Comparison of ENCODE assay signal across 2 cellular contexts in the genomic region with DNA sequence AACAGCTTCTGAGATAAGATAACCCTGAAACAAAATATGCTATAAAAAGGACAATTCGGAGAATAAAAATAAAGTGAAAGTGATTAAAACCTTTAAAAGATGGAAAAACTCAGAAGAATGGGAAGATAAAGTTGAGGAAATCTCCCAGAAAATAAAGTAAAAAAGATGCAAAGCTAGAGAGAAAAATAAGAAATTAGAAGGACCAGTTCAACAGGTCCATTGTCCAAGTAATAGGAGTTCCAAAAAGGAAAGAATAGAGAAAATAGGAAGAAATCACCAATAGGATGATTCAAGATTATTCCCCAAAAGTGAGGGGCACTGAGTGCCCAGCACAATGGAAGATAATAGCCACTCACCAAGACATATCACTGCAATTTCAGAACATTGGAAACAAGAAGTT.
TF ChIP-seq lines count a peak whose summit lies in the region.

No MANE protein-coding gene starts in this region.

TF ChIP-seq in HEK293, 187 proteins besides CTCF, POLR2A, EP300 and RAD21:
- no peak for TF ChIP-seq ZNF175 (tag by site-specific recombination; IDR thresholded peaks at IDR 0.05)
- TF ChIP-seq ZNF391 (tag by site-specific recombination; IDR thresholded peaks at IDR 0.05; ENCODE audit: borderline replicate concordance, low read depth), result no peak
- no peak for TF ChIP-seq KLF16 (tag by site-specific recombination; IDR thresholded peaks at IDR 0.05)
- TF ChIP-seq ZBTB7A (tag by site-specific recombination; IDR thresholded peaks at IDR 0.05; ENCODE audit: low read depth), result no peak
- no peak for TF ChIP-seq ZFP3 (tag by site-specific recombination; IDR thresholded peaks at IDR 0.05; ENCODE audit: low read depth)
- TF ChIP-seq SCRT1 (tag by site-specific recombination; IDR thresholded peaks at IDR 0.05; ENCODE audit: borderline replicate concordance), result peak; percentile 84; the same call in 1 of the 2 replicates
- TF ChIP-seq, protein P1, sequence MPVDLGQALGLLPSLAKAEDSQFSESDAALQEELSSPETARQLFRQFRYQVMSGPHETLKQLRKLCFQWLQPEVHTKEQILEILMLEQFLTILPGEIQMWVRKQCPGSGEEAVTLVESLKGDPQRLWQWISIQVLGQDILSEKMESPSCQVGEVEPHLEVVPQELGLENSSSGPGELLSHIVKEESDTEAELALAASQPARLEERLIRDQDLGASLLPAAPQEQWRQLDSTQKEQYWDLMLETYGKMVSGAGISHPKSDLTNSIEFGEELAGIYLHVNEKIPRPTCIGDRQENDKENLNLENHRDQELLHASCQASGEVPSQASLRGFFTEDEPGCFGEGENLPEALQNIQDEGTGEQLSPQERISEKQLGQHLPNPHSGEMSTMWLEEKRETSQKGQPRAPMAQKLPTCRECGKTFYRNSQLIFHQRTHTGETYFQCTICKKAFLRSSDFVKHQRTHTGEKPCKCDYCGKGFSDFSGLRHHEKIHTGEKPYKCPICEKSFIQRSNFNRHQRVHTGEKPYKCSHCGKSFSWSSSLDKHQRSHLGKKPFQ (tag by site-specific recombination; IDR thresholded peaks at IDR 0.05), result no peak
- no peak for TF ChIP-seq ZBTB21 (tag by site-specific recombination; IDR thresholded peaks at IDR 0.05)
- TF ChIP-seq SCRT2 (tag by site-specific recombination; IDR thresholded peaks at IDR 0.05), result peak; percentile 78
- no peak for TF ChIP-seq OSR2 (tag by site-specific recombination; IDR thresholded peaks at IDR 0.05)
- TF ChIP-seq ZNF473 (tag by site-specific recombination; IDR thresholded peaks at IDR 0.05), result no peak
- TF ChIP-seq ZNF341 (tag by site-specific recombination; IDR thresholded peaks at IDR 0.05; ENCODE audit: low read depth), result no peak
- no peak for TF ChIP-seq ZNF350 (tag by site-specific recombination; IDR thresholded peaks at IDR 0.05)
- no peak for TF ChIP-seq ZNF292 (tag by site-specific recombination; IDR thresholded peaks at IDR 0.05; ENCODE audit: borderline replicate concordance, low read depth)
TF ChIP-seq in HEK293: peak in this region for 2.

TF ChIP-seq in H1, 55 proteins besides CTCF, POLR2A, EP300 and RAD21:
- no peak for TF ChIP-seq TEAD4 (IDR thresholded peaks at IDR 0.05; ENCODE audit: low read depth, low read length)
- TF ChIP-seq RXRA (IDR thresholded peaks at IDR 0.05; ENCODE audit: insufficient read depth, low read depth, low read length), result no peak
- no peak for TF ChIP-seq JUND (IDR thresholded peaks at IDR 0.05; ENCODE audit: low read length)
- TF ChIP-seq PHF8 (conservative IDR thresholded peaks at IDR 0.05; ENCODE audit: low read depth, low read length), result no peak
- no peak for TF ChIP-seq KDM1A (IDR thresholded peaks at IDR 0.05; ENCODE audit: borderline replicate concordance, low read length)
- TF ChIP-seq SP1 (IDR thresholded peaks at IDR 0.05; ENCODE audit: low read depth, low read length), result no peak
- TF ChIP-seq CBX8 (IDR thresholded peaks at IDR 0.05; ENCODE audit: borderline replicate concordance, low read depth, low read length), result no peak
- no peak for TF ChIP-seq SUZ12 (IDR thresholded peaks at IDR 0.05; ENCODE audit: low read length)
- no peak for TF ChIP-seq RFX5 (IDR thresholded peaks at IDR 0.05; ENCODE audit: borderline replicate concordance, low read depth, low read length)
- no peak for TF ChIP-seq ASH2L (IDR thresholded peaks at IDR 0.05; ENCODE audit: low read length)
